19 cellular contexts compared by ENCODE assay signal in genomic region chr1:178019622-178020021, GRCh38. TPM values are rescaled to one million over a fixed set of nuclear protein-coding genes. Genes with fewer than 3 reads are reported as not detected.
A peak's percentile ranks its signal among the peaks of the same experiment; 100 is the strongest.
DNase-seq lines count a peak whose midpoint lies in the region; ATAC-seq, FAIRE-seq and TF ChIP-seq lines count a peak whose summit lies in the region.
"Had no signal": no experiment of that assay in that cellular context is flagged by ENCODE, and none has a peak within 500 bp of the region (broad histone marks: within the 10 kb centered on the region; RNA-seq: fewer than 3 reads in every experiment).

No MANE protein-coding gene starts in this region.

- no peak for FAIRE-seq in H54 (lab: Jason Lieb, UNC)

- H3K27ac Mint-ChIP-seq in MCF 10A (ENCODE audit: low read depth, unreplicated experiment): no peak overlapping the region
- H3K27ac Mint-ChIP-seq: CD4-positive, alpha-beta memory T cell; GM23338 had no signal

- no peak overlapping the region for H3K4me3 Mint-ChIP-seq in MCF 10A (ENCODE audit: unreplicated experiment)
- H3K4me3 Mint-ChIP-seq: CD14-positive monocyte; CD4-positive, alpha-beta memory T cell; GM23338 had no signal

- H3K4me3 ChIP-seq in breast epithelium: no peak overlapping the region
- no peak overlapping the region for H3K4me3 ChIP-seq in PC-3 (ENCODE audit: low read length)
- H3K4me3 ChIP-seq in epithelial cell of esophagus (ENCODE audit: low read length): no peak overlapping the region
- H3K4me3 ChIP-seq: BLaER1, GM23338 had no signal

- intact Hi-C loops in MCF 10A (cut with micrococcal nuclease): no loop called here
- intact Hi-C loops in breast epithelium (cut with DNase I; ENCODE audit: low total_unique reads): no loop called here
- intact Hi-C loops in PC-3 (cut with micrococcal nuclease): no loop called here

- no peaks in the 10 kb centered on the region for H3K27me3 Mint-ChIP-seq in MCF 10A (ENCODE audit: insufficient read depth, unreplicated experiment)

- CTCF ChIA-PET in MCF 10A (lab: Yijun Ruan, JAX) (interaction anchor here (0.6 to 4.9 kb wide), 6 partner anchors 10 to 694 kb away, joined by 3 to 47 read pairs (median 6); no protein-coding TSS in a partner anchor), PC-3 (lab: Charles Lee) (no interaction called here)

- H3F3A ChIP-seq in PC-3 (ENCODE audit: low read length, unreplicated experiment): no peaks in the 10 kb centered on the region

- no peaks in the 10 kb centered on the region for H4K20me1 ChIP-seq in PC-3 (ENCODE audit: low read length)
- H4K20me1 ChIP-seq: BLaER1 had no signal

- H3K27me3 ChIP-seq in breast epithelium (no peaks in the 10 kb centered on the region), PC-3 (ENCODE audit: low read length) (no peaks in the 10 kb centered on the region)
- H3K27me3 ChIP-seq: BLaER1 had no signal

- H3K79me2 ChIP-seq in PC-3 (ENCODE audit: low read length): no peaks in the 10 kb centered on the region

- peaks cover 8% of the 10 kb centered on the region for H3K9me3 Mint-ChIP-seq in MCF 10A (ENCODE audit: unreplicated experiment)

- H3K36me3 Mint-ChIP-seq in MCF 10A (ENCODE audit: insufficient read depth, unreplicated experiment): no peaks in the 10 kb centered on the region
- H3K36me3 Mint-ChIP-seq: CD4-positive, alpha-beta memory T cell had no signal

- DNase-seq in MCF 10A (ENCODE audit: unreplicated experiment) (peak; percentile 24), breast epithelium (ENCODE audit: low spot score in 2 of 2) (no peak), PC-3 (peak; percentile 25), epithelial cell of esophagus (ENCODE audit: low read depth) (peak; percentile 38), amniotic stem cell (lab: John Stamatoyannopoulos, UW) (no peak), H54 (ENCODE audit: insufficient read length, low spot score) (no peak)
- DNase-seq: 8988T; Calu3; CD4-positive, alpha-beta memory T cell; DMS79 treated with DMSO at 0.1 percent for 48 hours; GF-D8; H7; IMR-90 had no signal

- H2AFZ ChIP-seq in PC-3 (ENCODE audit: low read length): no peak overlapping the region
- H2AFZ ChIP-seq: GM23338 had no signal

- no peak overlapping the region for H3K9ac ChIP-seq in PC-3 (ENCODE audit: low read length)
- H3K9ac ChIP-seq: BLaER1 had no signal

- no peaks in the 10 kb centered on the region for H3K4me1 Mint-ChIP-seq in MCF 10A (ENCODE audit: insufficient read depth, unreplicated experiment)
- H3K4me1 Mint-ChIP-seq: CD4-positive, alpha-beta memory T cell; GM23338 had no signal

- H3K4me1 ChIP-seq in breast epithelium (no peaks in the 10 kb centered on the region), PC-3 (ENCODE audit: insufficient read depth, low read length) (peaks cover 4% of the 10 kb centered on the region; the same call in 1 of the 2 replicates)
- H3K4me1 ChIP-seq: BLaER1 had no signal

- POLR2A ChIA-PET in MCF 10A (lab: Yijun Ruan, JAX) (no interaction called here), PC-3 (lab: Charles Lee; ENCODE audit: unreplicated experiment) (no interaction called here)

- TF ChIP-seq CTCF in MCF 10A (IDR thresholded peaks at IDR 0.05; ENCODE audit: unreplicated experiment) (no peak), breast epithelium (IDR thresholded peaks at IDR 0.05) (no peak), PC-3 (conservative IDR thresholded peaks at IDR 0.05; ENCODE audit: low read depth, low read length) (no peak), epithelial cell of esophagus (IDR thresholded peaks at IDR 0.05; ENCODE audit: insufficient read depth, low read depth, low read length, missing control alignments) (no peak)

- BruUV-seq in MCF 10A (replicated peaks; lab: Mats Ljungman, UMichigan) (no TSS peak), PC-3 (replicated peaks; lab: Mats Ljungman, UMichigan) (no TSS peak)

- H3K36me3 ChIP-seq in breast epithelium (no peaks in the 10 kb centered on the region), PC-3 (ENCODE audit: low read depth, low read length) (no peaks in the 10 kb centered on the region; the same call in 1 of the 2 replicates)
- H3K36me3 ChIP-seq: BLaER1 had no signal

- no peak for ATAC-seq in PC-3
- no peak for ATAC-seq in HG03432 (IDR thresholded peaks at IDR 0.05; ENCODE audit: unreplicated experiment)
- no peak for ATAC-seq in HG03108 (IDR thresholded peaks at IDR 0.05; ENCODE audit: unreplicated experiment)
- ATAC-seq: GM23338, HCT116 had no signal

- H3K27ac ChIP-seq in breast epithelium (no peak overlapping the region), PC-3 (ENCODE audit: low read length) (no peak overlapping the region)
- H3K27ac ChIP-seq: BLaER1 had no signal

- H3K4me2 ChIP-seq in PC-3 (ENCODE audit: low read length): no peak overlapping the region
- H3K4me2 ChIP-seq: BLaER1, GM23338 had no signal

- H3K9me3 ChIP-seq in breast epithelium: peaks cover 0 to 3% of the 10 kb centered on the region in 2 donors
- H3K9me3 ChIP-seq in PC-3 (ENCODE audit: low read length): no peaks in the 10 kb centered on the region

- H3K9me2 ChIP-seq in PC-3 (replicated peaks; ENCODE audit: low read length): no peaks in the 10 kb centered on the region

- TF ChIP-seq POLR2A in breast epithelium (IDR thresholded peaks at IDR 0.05) (no peak), H54 (IDR thresholded peaks at IDR 0.05; ENCODE audit: low read depth, low read length) (no peak)

RNA-seq across cellular contexts. Expression of gene SEC16B, which starts 49.8 kb away (rescaled TPM):
- not detected in 2 replicates for total RNA-seq in MCF 10A (2022)
- total RNA-seq in breast epithelium: 1 to 10 TPM; 3.8 to 8.8 (median 4.8) TPM
- 0.07 and 0.40 TPM in 2 replicates for total RNA-seq in PC-3 (2014; rRNA removed)
- total RNA-seq: CD4-positive, alpha-beta memory T cell had no signal

Comparison
In these comparisons a context has a peak if more than half of its experiments do, and no peak if none do; other contexts are left out.
1. DNase-seq: peak in MCF 10A (single experiment), PC-3 (single experiment) and epithelial cell of esophagus (single experiment); none in breast epithelium (0 of 2), amniotic stem cell (single experiment) and H54 (single experiment).